Comparison of ENCODE assay signal across 20 cellular contexts in genomic region chr2:150876201-150877085, GRCh38.
DNase-seq lines count a peak whose midpoint lies in the region; ATAC-seq and TF ChIP-seq lines count a peak whose summit lies in the region.
"Had no signal": no experiment of that assay in that cellular context is flagged by ENCODE, and none has a peak within 500 bp of the region (broad histone marks: within the 10 kb centered on the region; RNA-seq: fewer than 3 reads in every experiment).

No MANE protein-coding gene starts in this region.

- no peaks in the 10 kb centered on the region for H4K20me1 ChIP-seq in PC-9 (ENCODE audit: insufficient read depth)

- POLR2A ChIA-PET in HEK293 (lab: Yijun Ruan, JAX) = no interaction called here
- POLR2A ChIA-PET in PC-9 (lab: Charles Lee; ENCODE audit: unreplicated experiment) = no interaction called here

- H3K9me3 ChIP-seq in HEK293 (ENCODE audit: control insufficient read depth, insufficient read depth, low read depth, low read length) (no peaks in the 10 kb centered on the region), prostate gland (no peaks in the 10 kb centered on the region), PC-9 (ENCODE audit: insufficient read depth, low read depth) (no peaks in the 10 kb centered on the region)
- H3K9me3 ChIP-seq: esophagus muscularis mucosa had no signal

- no peak for TF ChIP-seq CTCF in HEK293 (tag by site-specific recombination; IDR thresholded peaks at IDR 0.05)
- TF ChIP-seq CTCF in astrocyte of the spinal cord (IDR thresholded peaks at IDR 0.05; ENCODE audit: low read depth, low read length) = no peak
- no peak for TF ChIP-seq CTCF in fibroblast of villous mesenchyme (IDR thresholded peaks at IDR 0.05; ENCODE audit: insufficient read depth, low read depth, low read length)
- TF ChIP-seq CTCF in prostate gland (IDR thresholded peaks at IDR 0.05) = no peak
- TF ChIP-seq CTCF in PC-9 (conservative IDR thresholded peaks at IDR 0.05) = no peak

- H3K36me3 ChIP-seq in HEK293 (ENCODE audit: control insufficient read depth in 2 of 2, insufficient read depth in 1 of 2, low read length in 2 of 2) (no peaks in the 10 kb centered on the region), prostate gland (no peaks in the 10 kb centered on the region), PC-9 (ENCODE audit: low read depth) (no peaks in the 10 kb centered on the region)
- H3K36me3 ChIP-seq: brain microvascular endothelial cell, esophagus muscularis mucosa had no signal

- CTCF ChIA-PET in HEK293 (lab: Yijun Ruan, JAX) = interaction anchor here (0.6 kb wide), 1 partner anchor 364 kb away, joined by 4 read pairs; no protein-coding TSS in a partner anchor
- CTCF ChIA-PET in PC-9 (lab: Charles Lee) = no interaction called here

- no peak for ATAC-seq in HG03378 (IDR thresholded peaks at IDR 0.05; ENCODE audit: unreplicated experiment)
- ATAC-seq: activated CD8-positive, alpha-beta T cell treated with anti-CD3 and anti-CD28 coated beads, Interleukin-2, amount 10 ng/mL, durations not matched to agents 7 days and 5 days; activated T-cell treated with anti-CD3 and anti-CD28 coated beads, Interleukin-2, amount 50 U/mL, for 4 hours; T-helper 17 cell had no signal

- in situ Hi-C loops in astrocyte of the spinal cord (cut with HindIII; ENCODE audit: low sequenced_read_pairs) = no loop called here

- no peak overlapping the region for H2AFZ ChIP-seq in PC-9

- H3K4me1 ChIP-seq in HEK293 (ENCODE audit: control insufficient read depth, insufficient read depth, low read length) (no peaks in the 10 kb centered on the region), prostate gland (replicated peaks) (peaks cover 4% of the 10 kb centered on the region), PC-9 (replicated peaks; ENCODE audit: insufficient read depth) (no peaks in the 10 kb centered on the region)

- H3K79me2 ChIP-seq in PC-9 (ENCODE audit: low read depth) = no peaks in the 10 kb centered on the region

- DNase-seq in astrocyte of the spinal cord (ENCODE audit: low read depth, low spot score) = peak; percentile 29
- DNase-seq in fibroblast of villous mesenchyme (ENCODE audit: low read depth) = peak; percentile 93
- peak; percentile 51 for DNase-seq in non-pigmented ciliary epithelial cell (ENCODE audit: low read depth)
- no peak for DNase-seq in prostate gland (ENCODE audit: low spot score)
- DNase-seq in PC-9 = no peak
- no peak for DNase-seq in putamen (ENCODE audit: low spot score)
- DNase-seq: activated CD4-positive, CD25-positive, alpha-beta regulatory T cell; activated CD8-positive, alpha-beta T cell treated with anti-CD3 and anti-CD28 coated beads, Interleukin-2, amount 10 ng/mL, durations not matched to agents 7 days and 5 days; activated naive CD4-positive, alpha-beta T cell treated with anti-CD3 and anti-CD28 coated beads, Interleukin-2, amount 50 U/mL, for 16 hours; activated T-cell treated with anti-CD3 and anti-CD28 coated beads, Interleukin-2, amount 50 U/mL, for 4 hours; AML-193; brain microvascular endothelial cell; dorsolateral prefrontal cortex; NCI-H2029 treated with DMSO at 0.1 percent for 48 hours; OCI-M1; T-helper 17 cell had no signal

- H3K4me3 ChIP-seq in HEK293 (ENCODE audit: low read depth, low read length) (no peak overlapping the region), astrocyte of the spinal cord (ENCODE audit: low read depth, low read length) (no peak overlapping the region), fibroblast of villous mesenchyme (ENCODE audit: low read depth, low read length) (no peak overlapping the region), prostate gland (no peak overlapping the region), PC-9 (no peak overlapping the region)
- H3K4me3 ChIP-seq: dorsolateral prefrontal cortex, esophagus muscularis mucosa had no signal

- no peaks in the 10 kb centered on the region for H3F3A ChIP-seq in PC-9 (ENCODE audit: insufficient read depth, low read depth)

- H3K4me2 ChIP-seq in PC-9 = no peak overlapping the region
- H3K4me2 ChIP-seq: KMS-11 had no signal

- intact Hi-C loops in prostate gland (cut with DNase I) (no loop called here), PC-9 (cut with micrococcal nuclease; ENCODE audit: unreplicated experiment) (no loop called here)

- H3K27me3 ChIP-seq in prostate gland (replicated peaks; ENCODE audit: insufficient read depth) (no peaks in the 10 kb centered on the region), PC-9 (ENCODE audit: insufficient read depth, low read depth) (no peaks in the 10 kb centered on the region)
- H3K27me3 ChIP-seq: brain microvascular endothelial cell, dorsolateral prefrontal cortex, esophagus muscularis mucosa had no signal

- no peak for TF ChIP-seq POLR2A in prostate gland (IDR thresholded peaks at IDR 0.05)

- no peaks in the 10 kb centered on the region for H3K9me2 ChIP-seq in PC-9 (ENCODE audit: insufficient read depth)

- 68% methylated on average over 7 of the region's 7 CpGs for WGBS in prostate gland

- H3K27ac ChIP-seq in HEK293 (ENCODE audit: extremely low read depth, low read depth, low read length) = no peak overlapping the region
- H3K27ac ChIP-seq in prostate gland = no peak overlapping the region
- H3K27ac ChIP-seq in PC-9 = no peak overlapping the region
- H3K27ac ChIP-seq: brain microvascular endothelial cell, dorsolateral prefrontal cortex, esophagus muscularis mucosa, KMS-11 had no signal

- BruUV-seq in PC-9 (replicated peaks; lab: Mats Ljungman, UMichigan) = no TSS peak

TF ChIP-seq in HEK293, 187 proteins besides CTCF, POLR2A, EP300 and RAD21:
- TF ChIP-seq RBAK (tag by site-specific recombination; IDR thresholded peaks at IDR 0.05) = no peak
- 0 out of 2 replicates have a peak, but pooled peaks have one; percentile 14 for TF ChIP-seq PRDM1 (tag by site-specific recombination; IDR thresholded peaks at IDR 0.05)

Comparison
In these comparisons a context has a peak if more than half of its experiments do, and no peak if none do; other contexts are left out.
1. DNase-seq: peak in astrocyte of the spinal cord (single experiment), fibroblast of villous mesenchyme (single experiment) and non-pigmented ciliary epithelial cell (single experiment); none in prostate gland (single experiment), PC-9 (0 of 2) and putamen (single experiment).